In genomic region chr7:117505238-117505637, GRCh38 we compare ENCODE assay signal across 19 cellular contexts. TPM values are rescaled to one million over a fixed set of nuclear protein-coding genes. Genes with fewer than 3 reads are reported as not detected.
A peak's percentile ranks its signal among the peaks of the same experiment; 100 is the strongest.
DNase-seq lines count a peak whose midpoint lies in the region; ATAC-seq, FAIRE-seq and TF ChIP-seq lines count a peak whose summit lies in the region.
"Had no signal": no experiment of that assay in that cellular context is flagged by ENCODE, and none has a peak within 500 bp of the region (broad histone marks: within the 10 kb centered on the region; RNA-seq: fewer than 3 reads in every experiment).

No MANE protein-coding gene starts in this region.

- TF ChIP-seq EP300 in suprapubic skin (IDR thresholded peaks at IDR 0.05) = no peak

- DNase-seq in Daoy (ENCODE audit: low read depth) = peak; percentile 5
- peak; percentile 7 for DNase-seq in RPMI7951 (ENCODE audit: low read depth)
- no peak for DNase-seq in kidney epithelial cell (ENCODE audit: low read depth)
- DNase-seq in small intestine = no peak
- no peak for DNase-seq in aorta
- DNase-seq in suprapubic skin (ENCODE audit: low spot score in 2 of 2) = no peak
- DNase-seq: ACHN; CD4-positive, alpha-beta memory T cell; NCI-H1105 treated with DMSO at 0.1 percent for 48 hours; NCI-H187; NCI-H2171; NCI-H510A; T-cell had no signal

- H3K4me3 ChIP-seq in kidney epithelial cell (ENCODE audit: low read depth, low read length) (no peak overlapping the region), small intestine (ENCODE audit: low read depth in 1 of 2, low read length in 2 of 2) (no peak overlapping the region), aorta (ENCODE audit: low read length in 2 of 2) (no peak overlapping the region), suprapubic skin (no peak overlapping the region)
- H3K4me3 ChIP-seq: MG63, SK-N-MC had no signal

- 59 to 66% (median 60%) methylated on average over 3 of the region's 3 CpGs for WGBS in small intestine, 3 donors
- 66 to 70% methylated on average over 3 of the region's 3 CpGs for WGBS in aorta, 2 donors
- WGBS in suprapubic skin = 66% methylated on average over 3 of the region's 3 CpGs

- H3K4me1 ChIP-seq in small intestine (ENCODE audit: control insufficient read depth in 2 of 2, insufficient read depth in 1 of 2, low read depth in 1 of 2, low read length in 1 of 2) = no peaks in the 10 kb centered on the region
- H3K4me1 ChIP-seq in aorta (ENCODE audit: control insufficient read depth in 1 of 2, insufficient read depth in 2 of 2, low read length in 2 of 2) = no peaks in the 10 kb centered on the region
- H3K4me1 ChIP-seq in suprapubic skin = no peaks in the 10 kb centered on the region

- H3K27ac ChIP-seq in small intestine (ENCODE audit: low read depth in 1 of 2, low read length in 1 of 2) (no peak overlapping the region), aorta (ENCODE audit: low read depth in 1 of 2, low read length in 2 of 2) (no peak overlapping the region), suprapubic skin (no peak overlapping the region)
- H3K27ac ChIP-seq: KMS-11, SK-N-MC had no signal

- H3K36me3 ChIP-seq in kidney epithelial cell (ENCODE audit: control insufficient read depth, insufficient read depth, low read length) (no peaks in the 10 kb centered on the region), small intestine (ENCODE audit: control insufficient read depth in 2 of 2, insufficient read depth in 2 of 2, low read length in 2 of 2) (peaks cover 0 to 1% of the 10 kb centered on the region in 2 donors), aorta (ENCODE audit: control insufficient read depth in 1 of 2, insufficient read depth in 2 of 2, low read length in 1 of 2) (no peaks in the 10 kb centered on the region), suprapubic skin (no peaks in the 10 kb centered on the region)
- H3K36me3 ChIP-seq: MG63 had no signal

- H3K27me3 ChIP-seq in kidney epithelial cell (ENCODE audit: control insufficient read depth, insufficient read depth, low read length) = no peaks in the 10 kb centered on the region
- H3K27me3 ChIP-seq in small intestine (ENCODE audit: control insufficient read depth in 2 of 2, insufficient read depth in 2 of 2, low read length in 2 of 2) = no peaks in the 10 kb centered on the region
- no peaks in the 10 kb centered on the region for H3K27me3 ChIP-seq in aorta (ENCODE audit: control insufficient read depth in 1 of 2, insufficient read depth in 2 of 2, low read length in 1 of 2)
- no peaks in the 10 kb centered on the region for H3K27me3 ChIP-seq in suprapubic skin
- H3K27me3 ChIP-seq: MG63 had no signal

- H3K9me3 ChIP-seq in small intestine (ENCODE audit: control insufficient read depth, low read depth) = no peaks in the 10 kb centered on the region
- no peaks in the 10 kb centered on the region for H3K9me3 ChIP-seq in aorta (ENCODE audit: control insufficient read depth, low read length)
- no peaks in the 10 kb centered on the region for H3K9me3 ChIP-seq in suprapubic skin
- H3K9me3 ChIP-seq: MG63 had no signal

- TF ChIP-seq POLR2A in suprapubic skin (IDR thresholded peaks at IDR 0.05) = no peak

- peak; percentile 43 for ATAC-seq in GM18868 (IDR thresholded peaks at IDR 0.05; ENCODE audit: unreplicated experiment)
- no peak for ATAC-seq in GM21526 (IDR thresholded peaks at IDR 0.05; ENCODE audit: low FRiP score, unreplicated experiment)
- no peak for ATAC-seq in aorta (ENCODE audit: low FRiP score)
- ATAC-seq: T-cell had no signal

- intact Hi-C loops in aorta (cut with DNase I) = no loop called here

- peak; percentile 3 for TF ChIP-seq CTCF in kidney epithelial cell (IDR thresholded peaks at IDR 0.05; ENCODE audit: insufficient read depth, low read length, poor library complexity, severe bottlenecking)
- no peak for TF ChIP-seq CTCF in suprapubic skin (IDR thresholded peaks at IDR 0.05)

- no peak for FAIRE-seq in small intestine (lab: Jason Lieb, UNC)
- FAIRE-seq: GM12891 had no signal

RNA-seq across cellular contexts. Expression of gene CFTR, which starts 25.4 kb away (rescaled TPM):
- total RNA-seq in Daoy (2014; rRNA removed; shearing (Covaris generic)) = 0.06 TPM in 2 replicates
- total RNA-seq in RPMI7951 (2014; rRNA removed; shearing (Covaris generic)) = not detected in 2 replicates
- 8.7 and 10.3 TPM in 2 replicates for total RNA-seq in kidney epithelial cell
- polyA plus RNA-seq in small intestine = 10 to 100 TPM; 23.5 to 28.0 (median 25.1) TPM
- under 1 TPM; 0.29 to 0.30 TPM for total RNA-seq in aorta
- polyA plus RNA-seq in aorta = 1 to 10 TPM in 1 of 2 donors, under 1 TPM in 1; 0.10 to 3.1 TPM
- 10 to 100 TPM in 2 of 4 donors, 1 to 10 TPM in 2; 3.4 to 13.5 (median 7.1) TPM for total RNA-seq in suprapubic skin
- total RNA-seq: CD4-positive, alpha-beta memory T cell had no signal
- polyA plus RNA-seq: CD4-positive, alpha-beta memory T cell had no signal

Comparison
In these comparisons a context has a peak if more than half of its experiments do, and no peak if none do; other contexts are left out.
1. DNase-seq: peak in Daoy (single experiment) and RPMI7951 (single experiment); none in kidney epithelial cell (single experiment), small intestine (single experiment), aorta (0 of 2) and suprapubic skin (0 of 2).